In genomic region chr10:28359334-28359733, GRCh38 we compare ENCODE assay signal across 26 cellular contexts. TPM values are rescaled to one million over a fixed set of nuclear protein-coding genes. Genes with fewer than 3 reads are reported as not detected.
DNase-seq lines count a peak whose midpoint lies in the region; ATAC-seq, FAIRE-seq and TF ChIP-seq lines count a peak whose summit lies in the region.
"Had no signal": no experiment of that assay in that cellular context is flagged by ENCODE, and none has a peak within 500 bp of the region (broad histone marks: within the 10 kb centered on the region; RNA-seq: fewer than 3 reads in every experiment).

No MANE protein-coding gene starts in this region.

- TF ChIP-seq CTCF in MCF 10A (IDR thresholded peaks at IDR 0.05; ENCODE audit: unreplicated experiment) (no peak), breast epithelium (IDR thresholded peaks at IDR 0.05) (no peak), HCT116 (IDR thresholded peaks at IDR 0.05 in 2 of 3, conservative IDR thresholded peaks at IDR 0.05 in 1 of 3; ENCODE audit: borderline replicate concordance in 1 of 3, insufficient read depth in 1 of 3, low read depth in 2 of 3, low read length in 2 of 3) (no peak), bronchial epithelial cell (IDR thresholded peaks at IDR 0.05; ENCODE audit: insufficient read depth, low read length, severe bottlenecking) (no peak), transverse colon (IDR thresholded peaks at IDR 0.05) (no peak), chondrocyte (IDR thresholded peaks at IDR 0.05) (no peak)

- H3K27me3 ChIP-seq in breast epithelium: no peaks in the 10 kb centered on the region
- no peaks in the 10 kb centered on the region for H3K27me3 ChIP-seq in HCT116 (ENCODE audit: insufficient read depth, low read length)
- H3K27me3 ChIP-seq in bronchial epithelial cell (ENCODE audit: control insufficient read depth, insufficient read depth, low read length): no peaks in the 10 kb centered on the region
- H3K27me3 ChIP-seq in transverse colon: no peaks in the 10 kb centered on the region
- H3K27me3 ChIP-seq: Peyer's patch, SJCRH30 had no signal

- no peaks in the 10 kb centered on the region for H3K36me3 Mint-ChIP-seq in MCF 10A (ENCODE audit: insufficient read depth, unreplicated experiment)
- H3K36me3 Mint-ChIP-seq in chondrocyte (ENCODE audit: low read depth): no peaks in the 10 kb centered on the region
- H3K36me3 Mint-ChIP-seq: CD14-positive monocyte had no signal

- H3K9ac ChIP-seq in HCT116 (ENCODE audit: low read length): no peak overlapping the region
- H3K9ac ChIP-seq: KMS-11 had no signal

- CTCF ChIA-PET in MCF 10A (lab: Yijun Ruan, JAX) (no interaction called here), HCT116 (lab: Charles Lee) (interaction anchor here (0.7 kb wide), 1 partner anchor 28 kb away, joined by 3 read pairs; no protein-coding TSS in a partner anchor)

- H3K9me3 Mint-ChIP-seq in MCF 10A (ENCODE audit: unreplicated experiment) (no peaks in the 10 kb centered on the region), chondrocyte (ENCODE audit: low read depth) (no peaks in the 10 kb centered on the region)

- no peaks in the 10 kb centered on the region for H3K9me3 ChIP-seq in breast epithelium
- no peaks in the 10 kb centered on the region for H3K9me3 ChIP-seq in HCT116 (ENCODE audit: control insufficient read depth in 1 of 2, insufficient read depth in 1 of 2, low read depth in 1 of 2, low read length in 2 of 2)
- H3K9me3 ChIP-seq in transverse colon: no peaks in the 10 kb centered on the region
- H3K9me3 ChIP-seq: HAP-1, Peyer's patch, SJCRH30 had no signal

- TF ChIP-seq RAD21 in HCT116 (IDR thresholded peaks at IDR 0.05; ENCODE audit: low read depth): no peak

- RAD21 ChIA-PET in HCT116 (lab: Charles Lee; ENCODE audit: low non-redundant PET in 1 of 2, low total read pairs in 2 of 2, uncharacterized antibody in 2 of 2, unreplicated experiment in 2 of 2): no interaction called here

- no peak overlapping the region for H3K4me2 ChIP-seq in HCT116 (ENCODE audit: low read length)
- H3K4me2 ChIP-seq: KMS-11 had no signal

- ATAC-seq in HCT116: 0 out of 2 replicates have a peak, but pooled peaks have one; percentile 53
- ATAC-seq: GM12878 had no signal

- no peaks in the 10 kb centered on the region for H3K9me2 ChIP-seq in HCT116 (ENCODE audit: insufficient read depth)

- BruUV-seq in MCF 10A (replicated peaks; lab: Mats Ljungman, UMichigan) (no TSS peak), HCT116 (replicated peaks; lab: Mats Ljungman, UMichigan) (no TSS peak)

- TF ChIP-seq EP300 in transverse colon (IDR thresholded peaks at IDR 0.05; ENCODE audit: low read depth): no peak

- no peak for TF ChIP-seq POLR2A in breast epithelium (IDR thresholded peaks at IDR 0.05)
- no peak for TF ChIP-seq POLR2A in HCT116 (IDR thresholded peaks at IDR 0.05; ENCODE audit: borderline replicate concordance, extremely low read depth, insufficient read depth, insufficient read length)
- TF ChIP-seq POLR2A in transverse colon (IDR thresholded peaks at IDR 0.05): no peak

- H3K36me3 ChIP-seq in breast epithelium: no peaks in the 10 kb centered on the region
- H3K36me3 ChIP-seq in HCT116 (ENCODE audit: control insufficient read depth in 1 of 2, insufficient read depth in 2 of 2, low read length in 2 of 2): no peaks in the 10 kb centered on the region
- H3K36me3 ChIP-seq in bronchial epithelial cell (ENCODE audit: control insufficient read depth, insufficient read depth, low read length): no peaks in the 10 kb centered on the region
- no peaks in the 10 kb centered on the region for H3K36me3 ChIP-seq in transverse colon
- H3K36me3 ChIP-seq: HAP-1, Peyer's patch, SJCRH30 had no signal

- POLR2A ChIA-PET in MCF 10A (lab: Yijun Ruan, JAX): interaction anchor here (0.6 kb wide), 1 partner anchor 87 kb away, joined by 3 read pairs; no protein-coding TSS in a partner anchor
- POLR2A ChIA-PET in HCT116 (lab: Charles Lee): interaction anchor here (0.7 kb wide), 1 partner anchor 10 kb away, joined by 3 read pairs; no protein-coding TSS in a partner anchor

- no peaks in the 10 kb centered on the region for H4K20me1 ChIP-seq in HCT116 (ENCODE audit: insufficient read depth)

- H3K27ac ChIP-seq in breast epithelium (no peak overlapping the region), HCT116 (ENCODE audit: low read depth, low read length) (no peak overlapping the region), transverse colon (no peak overlapping the region)
- H3K27ac ChIP-seq: KMS-11, Peyer's patch, SJCRH30 had no signal

- H3K4me3 Mint-ChIP-seq in MCF 10A (ENCODE audit: unreplicated experiment) (no peak overlapping the region), chondrocyte (ENCODE audit: unreplicated experiment) (no peak overlapping the region)

- no peak overlapping the region for H3K4me3 ChIP-seq in breast epithelium
- no peak overlapping the region for H3K4me3 ChIP-seq in HCT116 (replicated peaks in 1 of 2; ENCODE audit: low read depth in 1 of 2, low read length in 2 of 2)
- no peak overlapping the region for H3K4me3 ChIP-seq in bronchial epithelial cell (ENCODE audit: low read depth, low read length)
- no peak overlapping the region for H3K4me3 ChIP-seq in transverse colon
- H3K4me3 ChIP-seq: GM12878, HAP-1, Peyer's patch, SJCRH30 had no signal

- FAIRE-seq in bronchial epithelial cell (lab: Jason Lieb, UNC): no peak
- FAIRE-seq: A204.1, D721Med, GM12878, HTR-8/SVneo had no signal

- intact Hi-C loops in MCF 10A (cut with micrococcal nuclease) (no loop called here), breast epithelium (cut with DNase I; ENCODE audit: low total_unique reads) (no loop called here), HCT116 (cut with micrococcal nuclease) (no loop called here), transverse colon (cut with DNase I; ENCODE audit: low total_unique reads) (no loop called here)

- in situ Hi-C loops in transverse colon (cut with MboI; ENCODE audit: low pct_ligation_motif_present in 1 of 4, low pct_unique_long_range_greater_than_20kb in 1 of 4, low sequenced_read_pairs in 3 of 4): no loop called here

- peaks cover 6% of the 10 kb centered on the region for H3K4me1 Mint-ChIP-seq in MCF 10A (ENCODE audit: insufficient read depth, unreplicated experiment)
- H3K4me1 Mint-ChIP-seq in chondrocyte (ENCODE audit: low read depth): peaks cover 3% of the 10 kb centered on the region

- H3K79me2 ChIP-seq in HCT116 (ENCODE audit: insufficient read depth, low read length): no peaks in the 10 kb centered on the region

- 86 to 95% methylated on average over 3 of the region's 3 CpGs for WGBS in transverse colon (ENCODE audit: low coverage in 1 of 2), 2 donors

- DNase-seq in MCF 10A (ENCODE audit: unreplicated experiment) (peak; percentile 30), breast epithelium (ENCODE audit: low spot score in 2 of 2) (no peak), HCT116 (ENCODE audit: low read depth, low spot score) (no peak), bronchial epithelial cell (ENCODE audit: low read depth) (peak; percentile 28), transverse colon (no peak), GDM1 (lab: John Stamatoyannopoulos, UW) (no peak), chondrocyte (ENCODE audit: low spot score) (no peak)
- DNase-seq: DMS53; EL; IMR-90; MV-4-11; NCI-H1105 treated with DMSO at 0.1 percent for 48 hours; NCI-H2029 treated with DMSO at 0.1 percent for 48 hours; NCI-H345; NCI-H524; NCI-H774; NK-92 treated with Interleukin-12 subunit alpha and Interleukin-12 subunit beta, amount 100 ng/mL, for 24 hours; Peyer's patch; SJCRH30 had no signal

- H3K27ac Mint-ChIP-seq in MCF 10A (ENCODE audit: low read depth, unreplicated experiment) (no peak overlapping the region), chondrocyte (ENCODE audit: unreplicated experiment) (no peak overlapping the region)

- no peak overlapping the region for H2AFZ ChIP-seq in HCT116 (ENCODE audit: low read depth, low read length, poor library complexity, severe bottlenecking)

- H3K4me1 ChIP-seq in breast epithelium (no peaks in the 10 kb centered on the region), HCT116 (ENCODE audit: control insufficient read depth in 1 of 2, insufficient read depth in 2 of 2, low read length in 2 of 2) (peaks cover 0 to 6% of the 10 kb centered on the region in 2 experiments; a peak in 3 of 4 replicates), transverse colon (no peaks in the 10 kb centered on the region)
- H3K4me1 ChIP-seq: HAP-1, Peyer's patch, SJCRH30 had no signal

- H3K27me3 Mint-ChIP-seq in MCF 10A (ENCODE audit: insufficient read depth, unreplicated experiment) (no peaks in the 10 kb centered on the region), chondrocyte (ENCODE audit: low read depth) (no peaks in the 10 kb centered on the region)

TF ChIP-seq in HCT116, 20 proteins besides CTCF, POLR2A, EP300 and RAD21 (continues in another document):
- no peak for TF ChIP-seq YY1 (IDR thresholded peaks at IDR 0.05; ENCODE audit: extremely low read depth, insufficient replicate concordance, low read depth, low read length)
- TF ChIP-seq, protein P1, sequence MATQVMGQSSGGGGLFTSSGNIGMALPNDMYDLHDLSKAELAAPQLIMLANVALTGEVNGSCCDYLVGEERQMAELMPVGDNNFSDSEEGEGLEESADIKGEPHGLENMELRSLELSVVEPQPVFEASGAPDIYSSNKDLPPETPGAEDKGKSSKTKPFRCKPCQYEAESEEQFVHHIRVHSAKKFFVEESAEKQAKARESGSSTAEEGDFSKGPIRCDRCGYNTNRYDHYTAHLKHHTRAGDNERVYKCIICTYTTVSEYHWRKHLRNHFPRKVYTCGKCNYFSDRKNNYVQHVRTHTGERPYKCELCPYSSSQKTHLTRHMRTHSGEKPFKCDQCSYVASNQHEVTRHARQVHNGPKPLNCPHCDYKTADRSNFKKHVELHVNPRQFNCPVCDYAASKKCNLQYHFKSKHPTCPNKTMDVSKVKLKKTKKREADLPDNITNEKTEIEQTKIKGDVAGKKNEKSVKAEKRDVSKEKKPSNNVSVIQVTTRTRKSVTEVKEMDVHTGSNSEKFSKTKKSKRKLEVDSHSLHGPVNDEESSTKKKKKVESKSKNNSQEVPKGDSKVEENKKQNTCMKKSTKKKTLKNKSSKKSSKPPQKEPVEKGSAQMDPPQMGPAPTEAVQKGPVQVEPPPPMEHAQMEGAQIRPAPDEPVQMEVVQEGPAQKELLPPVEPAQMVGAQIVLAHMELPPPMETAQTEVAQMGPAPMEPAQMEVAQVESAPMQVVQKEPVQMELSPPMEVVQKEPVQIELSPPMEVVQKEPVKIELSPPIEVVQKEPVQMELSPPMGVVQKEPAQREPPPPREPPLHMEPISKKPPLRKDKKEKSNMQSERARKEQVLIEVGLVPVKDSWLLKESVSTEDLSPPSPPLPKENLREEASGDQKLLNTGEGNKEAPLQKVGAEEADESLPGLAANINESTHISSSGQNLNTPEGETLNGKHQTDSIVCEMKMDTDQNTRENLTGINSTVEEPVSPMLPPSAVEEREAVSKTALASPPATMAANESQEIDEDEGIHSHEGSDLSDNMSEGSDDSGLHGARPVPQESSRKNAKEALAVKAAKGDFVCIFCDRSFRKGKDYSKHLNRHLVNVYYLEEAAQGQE (IDR thresholded peaks at IDR 0.05; ENCODE audit: low read depth): no peak
- no peak for TF ChIP-seq FOSL1 (IDR thresholded peaks at IDR 0.05; ENCODE audit: low read depth)

RNA-seq across cellular contexts. Expression of gene MPP7, which starts 56.5 kb away (rescaled TPM):
- total RNA-seq in MCF 10A (2022): 4.1 and 5.4 TPM in 2 replicates
- total RNA-seq in breast epithelium: 10 to 100 TPM in 2 of 3 donors, 1 to 10 TPM in 1; 2.9 to 20.3 (median 18.0) TPM
- 64.5 TPM for total RNA-seq in HCT116 (2021; ENCODE audit: unreplicated experiment)
- polyA plus RNA-seq in HCT116 (2012): 24.3 and 29.5 TPM in 2 replicates
- 11.1 and 24.6 TPM in 2 replicates for total RNA-seq in bronchial epithelial cell
- total RNA-seq in transverse colon: 10 to 100 TPM; 13.1 to 44.8 (median 27.3) TPM
- total RNA-seq in chondrocyte: 20.1 to 21.7 TPM (median 21.0 TPM) in 3 replicates

Comparison
In these comparisons a context has a peak if more than half of its experiments do, and no peak if none do; other contexts are left out.
1. DNase-seq: peak in MCF 10A (single experiment) and bronchial epithelial cell (single experiment); none in breast epithelium (0 of 2), HCT116 (single experiment), transverse colon (single experiment), GDM1 (single experiment) and chondrocyte (single experiment).